ENCODE assay signal across 17 cellular contexts in genomic region chr1:26389604-26390247, GRCh38.
"Had no signal": no experiment of that assay in that cellular context is flagged by ENCODE, and none has a peak within 500 bp of the region (broad histone marks: within the 10 kb centered on the region; RNA-seq: fewer than 3 reads in every experiment).

No MANE protein-coding gene starts in this region.

- DNase-seq: activated CD4-positive, alpha-beta T cell treated with anti-CD3 and anti-CD28 coated beads, Interleukin-2, amount 10 ng/mL, durations not matched to agents 24 days and 14 days; activated CD4-positive, CD25-positive, alpha-beta regulatory T cell; activated effector memory CD4-positive, alpha-beta T cell treated with anti-CD3 and anti-CD28 coated beads, Interleukin-2, amount 50 U/mL, for 16 hours; activated T-cell treated with anti-CD3 and anti-CD28 coated beads, Interleukin-2, amount 50 U/mL, for 48 hours; amygdala; body of pancreas; caudate nucleus; colonic mucosa; naive thymus-derived CD4-positive, alpha-beta T cell; posterior cingulate gyrus; stimulated activated CD4-positive, alpha-beta T cell treated with anti-CD3 and anti-CD28 coated beads, Interleukin-15, amount 100 ng/mL, for 24 hours; stimulated activated CD4-positive, alpha-beta T cell treated with anti-CD3 and anti-CD28 coated beads, Interleukin-4, amount 100 ng/mL, for 1 hour; stimulated activated naive B cell treated with anti-CD40 and anti-IgM and Interleukin-4, amounts not matched to agents 10 μg/mL and 1 μg/mL and 100 μg/mL, for 72 hours had no signal

- H3K36me3 ChIP-seq: colonic mucosa, esophagus muscularis mucosa had no signal

- H3K27ac Mint-ChIP-seq: stimulated activated naive B cell treated with anti-CD40 and anti-IgM and Interleukin-4, amounts not matched to agents 10 μg/mL and 1 μg/mL and 100 μg/mL, for 72 hours had no signal

- H3K27me3 Mint-ChIP-seq: activated naive CD4-positive, alpha-beta T cell treated with anti-CD3 and anti-CD28 coated beads, Interleukin-2, amount 50 U/mL, for 24 hours had no signal

- H3K27ac ChIP-seq: body of pancreas, colonic mucosa, esophagus muscularis mucosa, hepatocyte had no signal

- ATAC-seq: body of pancreas; left lobe of liver; naive thymus-derived CD4-positive, alpha-beta T cell; stimulated activated naive B cell treated with anti-CD40 and anti-IgM and Interleukin-4, amounts not matched to agents 10 μg/mL and 1 μg/mL and 100 μg/mL, for 72 hours had no signal

- H3K36me3 Mint-ChIP-seq: activated naive CD4-positive, alpha-beta T cell treated with anti-CD3 and anti-CD28 coated beads, Interleukin-2, amount 50 U/mL, for 24 hours; naive thymus-derived CD4-positive, alpha-beta T cell; stimulated activated naive B cell treated with anti-CD40 and anti-IgM and Interleukin-4, amounts not matched to agents 10 μg/mL and 1 μg/mL and 100 μg/mL, for 72 hours had no signal

- H3K9me3 Mint-ChIP-seq: activated CD4-positive, alpha-beta T cell treated with anti-CD3 and anti-CD28 coated beads, Interleukin-2, amount 10 ng/mL, durations not matched to agents 24 days and 14 days; activated naive CD4-positive, alpha-beta T cell treated with anti-CD3 and anti-CD28 coated beads, Interleukin-2, amount 50 U/mL, for 24 hours; naive thymus-derived CD4-positive, alpha-beta T cell; stimulated activated naive B cell treated with anti-CD40 and anti-IgM and Interleukin-4, amounts not matched to agents 10 μg/mL and 1 μg/mL and 100 μg/mL, for 72 hours had no signal

- H3K4me3 Mint-ChIP-seq: activated naive CD4-positive, alpha-beta T cell treated with anti-CD3 and anti-CD28 coated beads, Interleukin-2, amount 50 U/mL, for 24 hours; stimulated activated naive B cell treated with anti-CD40 and anti-IgM and Interleukin-4, amounts not matched to agents 10 μg/mL and 1 μg/mL and 100 μg/mL, for 72 hours had no signal

- H3K9me3 ChIP-seq: body of pancreas, colonic mucosa, esophagus muscularis mucosa had no signal

- H3K4me1 Mint-ChIP-seq: stimulated activated naive B cell treated with anti-CD40 and anti-IgM and Interleukin-4, amounts not matched to agents 10 μg/mL and 1 μg/mL and 100 μg/mL, for 72 hours had no signal
